In the genomic region with DNA sequence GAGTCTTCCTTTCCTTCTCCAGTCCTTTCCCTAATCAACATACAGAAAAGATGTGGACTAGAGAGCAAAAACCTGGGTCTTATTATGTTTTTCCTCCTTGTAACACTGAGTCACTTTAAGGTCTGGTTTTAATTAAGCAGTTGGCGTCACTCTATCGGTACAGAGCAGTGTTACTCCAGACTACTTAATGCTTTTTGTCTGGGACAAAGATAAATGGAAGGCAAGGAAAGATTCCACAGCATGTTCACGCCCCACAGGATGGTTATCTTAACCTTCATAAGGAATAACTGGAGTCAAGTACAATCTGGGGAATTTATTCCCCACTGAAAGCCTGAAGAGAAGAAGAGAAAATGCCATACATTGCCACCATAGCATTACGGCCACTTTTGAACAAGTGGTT, we compare ENCODE assay signal across 24 cellular contexts.
DNase-seq lines count a peak whose midpoint lies in the region; TF ChIP-seq lines count a peak whose summit lies in the region.
"Had no signal": no experiment of that assay in that cellular context is flagged by ENCODE, and none has a peak within 500 bp of the region (broad histone marks: within the 10 kb centered on the region; RNA-seq: fewer than 3 reads in every experiment).

No MANE protein-coding gene starts in this region.

- peaks cover 11% of the 10 kb centered on the region for H3K27me3 ChIP-seq in A673 (replicated peaks; ENCODE audit: insufficient read depth, low read depth, low read length, poor library complexity)
- no peaks in the 10 kb centered on the region for H3K27me3 ChIP-seq in SK-N-SH (ENCODE audit: insufficient read depth)
- H3K27me3 ChIP-seq: brain microvascular endothelial cell, left lung, suprapubic skin had no signal

- H3K27ac ChIP-seq in A673 (ENCODE audit: low read depth, low read length, poor library complexity, severe bottlenecking) (no peak overlapping the region), SK-N-SH (ENCODE audit: low read depth in 2 of 2, low read length in 1 of 2) (peak overlapping the region; percentile 85 to 89)
- H3K27ac ChIP-seq: A549, brain microvascular endothelial cell, left lung, suprapubic skin, VCaP had no signal

- H4K20me1 ChIP-seq in SK-N-SH (ENCODE audit: insufficient read depth), result peaks cover 4% of the 10 kb centered on the region; the same call in 1 of the 2 replicates

- no peak overlapping the region for H3K27ac Mint-ChIP-seq in activated naive CD4-positive, alpha-beta T cell treated with anti-CD3 and anti-CD28 coated beads, Interleukin-2, amount 10 ng/mL, durations not matched to agents 7 days and 5 days
- H3K27ac Mint-ChIP-seq: activated CD4-positive, alpha-beta T cell treated with anti-CD3 and anti-CD28 coated beads, Interleukin-2, amount 10 ng/mL, durations not matched to agents 24 days and 14 days; activated naive CD8-positive, alpha-beta T cell treated with anti-CD3 and anti-CD28 coated beads for 36 hours; activated T-helper 17 cell treated with anti-CD3 and anti-CD28 coated beads, Interleukin-2, amount 50 U/mL, for 72 hours; endodermal cell; immature natural killer cell had no signal

- H3K27me3 Mint-ChIP-seq in activated naive CD4-positive, alpha-beta T cell treated with anti-CD3 and anti-CD28 coated beads, Interleukin-2, amount 10 ng/mL, durations not matched to agents 7 days and 5 days, result no peaks in the 10 kb centered on the region
- H3K27me3 Mint-ChIP-seq: activated CD4-positive, alpha-beta T cell treated with anti-CD3 and anti-CD28 coated beads, Interleukin-2, amount 10 ng/mL, durations not matched to agents 24 days and 14 days; activated naive CD8-positive, alpha-beta T cell treated with anti-CD3 and anti-CD28 coated beads for 36 hours; activated T-helper 17 cell treated with anti-CD3 and anti-CD28 coated beads, Interleukin-2, amount 50 U/mL, for 72 hours; CD4-positive, alpha-beta memory T cell had no signal

- no peak overlapping the region for H2AFZ ChIP-seq in SK-N-SH (ENCODE audit: low read depth)

- H3K4me1 ChIP-seq in A673 (ENCODE audit: insufficient read depth, low read length, poor library complexity, severe bottlenecking), result no peaks in the 10 kb centered on the region
- peaks cover 11 to 17% of the 10 kb centered on the region in 2 experiments; a peak in 2 of 4 replicates for H3K4me1 ChIP-seq in SK-N-SH (ENCODE audit: control insufficient read depth in 1 of 2, insufficient read depth in 2 of 2, low read depth in 1 of 2, low read length in 1 of 2)
- H3K4me1 ChIP-seq: A549, left lung, suprapubic skin had no signal

- H3K4me3 ChIP-seq in A673 (ENCODE audit: low read depth, low read length, poor library complexity, severe bottlenecking) (no peak overlapping the region), SK-N-SH (ENCODE audit: low read depth in 2 of 2, low read length in 1 of 2) (peak overlapping the region in 1 of 2 experiments; percentile 3; a peak in 1 of 4 replicates)
- H3K4me3 ChIP-seq: A549, left lung, suprapubic skin had no signal

- H3K4me3 Mint-ChIP-seq in activated naive CD4-positive, alpha-beta T cell treated with anti-CD3 and anti-CD28 coated beads, Interleukin-2, amount 10 ng/mL, durations not matched to agents 7 days and 5 days, result no peak overlapping the region
- H3K4me3 Mint-ChIP-seq: activated CD4-positive, alpha-beta T cell treated with anti-CD3 and anti-CD28 coated beads, Interleukin-2, amount 10 ng/mL, durations not matched to agents 24 days and 14 days; activated naive CD8-positive, alpha-beta T cell treated with anti-CD3 and anti-CD28 coated beads for 36 hours; activated T-helper 17 cell treated with anti-CD3 and anti-CD28 coated beads, Interleukin-2, amount 50 U/mL, for 72 hours; CD4-positive, alpha-beta memory T cell; endodermal cell; immature natural killer cell had no signal

- intact Hi-C loops in A673 (cut with micrococcal nuclease; ENCODE audit: unreplicated experiment), result loop anchor here (5.0 kb wide), 1 partner anchor 324 kb away; no protein-coding TSS in a partner anchor

- H3K36me3 ChIP-seq in A673 (ENCODE audit: insufficient read depth, low read length, poor library complexity, severe bottlenecking) (no peaks in the 10 kb centered on the region), SK-N-SH (replicated peaks in 1 of 2; ENCODE audit: control insufficient read depth in 1 of 2, insufficient read depth in 2 of 2, low read length in 1 of 2) (peaks cover 37 to 70% of the 10 kb centered on the region in 2 experiments)
- H3K36me3 ChIP-seq: brain microvascular endothelial cell, left lung, suprapubic skin had no signal

- TF ChIP-seq RAD21 in SK-N-SH (IDR thresholded peaks at IDR 0.05; ENCODE audit: low read length), result no peak

- BruUV-seq in A673 (replicated peaks; lab: Mats Ljungman, UMichigan), result no TSS peak

- no peak overlapping the region for H3K9ac ChIP-seq in SK-N-SH

- H3K9me2 ChIP-seq in SK-N-SH, result no peaks in the 10 kb centered on the region

- CTCF ChIA-PET in A673 (lab: Charles Lee) (no interaction called here), SK-N-SH (lab: Yijun Ruan, JAX) (interaction anchor here (0.7 to 5.6 kb wide), 10 partner anchors 8 to 267 kb away, joined by 3 to 45 read pairs (median 4); no protein-coding TSS in a partner anchor), HEK293T (lab: Yijun Ruan, JAX) (no interaction called here)
- CTCF ChIA-PET in activated naive CD4-positive, alpha-beta T cell treated with anti-CD3 and anti-CD28 coated beads, Interleukin-2, amount 10 ng/mL, durations not matched to agents 7 days and 5 days (lab: Charles Lee), result interaction anchor here (0.8 to 3.5 kb wide), 2 partner anchors 235 to 603 kb away, joined by 3 to 22 read pairs; no protein-coding TSS in a partner anchor

- H3K9me3 Mint-ChIP-seq in activated naive CD4-positive, alpha-beta T cell treated with anti-CD3 and anti-CD28 coated beads, Interleukin-2, amount 10 ng/mL, durations not matched to agents 7 days and 5 days, result no peaks in the 10 kb centered on the region
- H3K9me3 Mint-ChIP-seq: activated CD4-positive, alpha-beta T cell treated with anti-CD3 and anti-CD28 coated beads, Interleukin-2, amount 10 ng/mL, durations not matched to agents 24 days and 14 days; activated naive CD8-positive, alpha-beta T cell treated with anti-CD3 and anti-CD28 coated beads for 36 hours; activated T-helper 17 cell treated with anti-CD3 and anti-CD28 coated beads, Interleukin-2, amount 50 U/mL, for 72 hours; CD4-positive, alpha-beta memory T cell; endodermal cell; immature natural killer cell had no signal

- H3K9me3 ChIP-seq in A673 (ENCODE audit: low read depth, low read length, poor library complexity, severe bottlenecking) (no peaks in the 10 kb centered on the region), SK-N-SH (no peaks in the 10 kb centered on the region)
- H3K9me3 ChIP-seq: A549, left lung, suprapubic skin had no signal

- TF ChIP-seq CTCF in A673 (conservative IDR thresholded peaks at IDR 0.05; ENCODE audit: low read depth, low read length), result no peak
- TF ChIP-seq CTCF in SK-N-SH (IDR thresholded peaks at IDR 0.05), result no peak

- H3K36me3 Mint-ChIP-seq in activated naive CD4-positive, alpha-beta T cell treated with anti-CD3 and anti-CD28 coated beads, Interleukin-2, amount 10 ng/mL, durations not matched to agents 7 days and 5 days, result no peaks in the 10 kb centered on the region
- H3K36me3 Mint-ChIP-seq: activated naive CD8-positive, alpha-beta T cell treated with anti-CD3 and anti-CD28 coated beads for 36 hours; immature natural killer cell had no signal

- peaks cover 30% of the 10 kb centered on the region for H3F3A ChIP-seq in SK-N-SH (replicated peaks; ENCODE audit: insufficient read depth)

- H3K4me2 ChIP-seq in SK-N-SH, result peak overlapping the region; percentile 43; the same call in 1 of the 2 replicates
- H3K4me2 ChIP-seq: A549 had no signal

- no peaks in the 10 kb centered on the region for H3K4me1 Mint-ChIP-seq in activated naive CD4-positive, alpha-beta T cell treated with anti-CD3 and anti-CD28 coated beads, Interleukin-2, amount 10 ng/mL, durations not matched to agents 7 days and 5 days
- H3K4me1 Mint-ChIP-seq: CD4-positive, alpha-beta memory T cell; immature natural killer cell had no signal

- no peaks in the 10 kb centered on the region for H3K79me2 ChIP-seq in SK-N-SH (ENCODE audit: insufficient read depth)

- 22% methylated on average over 4 of the region's 4 CpGs for WGBS in SK-N-SH (ENCODE audit: low lambda C conversion rate)

- DNase-seq in A673 (ENCODE audit: low spot score) (peak; percentile 49), GM03348 (ENCODE audit: low spot score) (peak; percentile 68), SK-N-SH (peak; percentile 20), fibroblast of the conjunctiva (ENCODE audit: low read depth) (peak; percentile 80), activated gamma-delta T cell treated with Interleukin-2 at 50 U/mL for 16 hours (no peak), middle frontal gyrus (ENCODE audit: extremely low spot score, low spot score) (no peak), HEK293T (ENCODE audit: extremely low spot score) (no peak)
- DNase-seq in activated naive CD4-positive, alpha-beta T cell treated with anti-CD3 and anti-CD28 coated beads, Interleukin-2, amount 10 ng/mL, durations not matched to agents 7 days and 5 days, result no peak
- DNase-seq: activated CD4-positive, alpha-beta T cell treated with anti-CD3 and anti-CD28 coated beads, Interleukin-2, amount 10 ng/mL, durations not matched to agents 24 days and 14 days; activated naive CD8-positive, alpha-beta T cell treated with anti-CD3 and anti-CD28 coated beads for 36 hours; brain microvascular endothelial cell; CD4-positive, alpha-beta memory T cell; DMS153; endodermal cell; GDM1; immature natural killer cell; left lung; NCI-H187 treated with DMSO at 0.1 percent for 48 hours; NCI-H345; posterior cingulate gyrus had no signal

- POLR2A ChIA-PET in A673 (lab: Charles Lee; ENCODE audit: low non-redundant PET), result no interaction called here
- POLR2A ChIA-PET in SK-N-SH (lab: Yijun Ruan, JAX), result no interaction called here
- POLR2A ChIA-PET in HEK293T (lab: Yijun Ruan, JAX), result no interaction called here

- TF ChIP-seq EP300 in SK-N-SH (IDR thresholded peaks at IDR 0.05; ENCODE audit: borderline replicate concordance in 1 of 2, low read depth in 1 of 2, low read length in 1 of 2), result peak; percentile 5 to 88; a peak in 2 of 4 replicates

TF ChIP-seq in SK-N-SH, 30 proteins besides CTCF, POLR2A, EP300 and RAD21 (continues in another document):
- TF ChIP-seq SMC3 (IDR thresholded peaks at IDR 0.05; ENCODE audit: low read depth, low read length), result no peak
- TF ChIP-seq EZH2phosphoT487 (IDR thresholded peaks at IDR 0.05; ENCODE audit: borderline replicate concordance, low read depth), result no peak
- TF ChIP-seq MXI1 (IDR thresholded peaks at IDR 0.05; ENCODE audit: low read depth, low read length), result no peak

TF ChIP-seq in HEK293T, 16 proteins besides CTCF, POLR2A, EP300 and RAD21 (continues in another document):
- TF ChIP-seq FOXK2 (IDR thresholded peaks at IDR 0.05), result no peak
- TF ChIP-seq FOXA1 (IDR thresholded peaks at IDR 0.05), result no peak
- no peak for TF ChIP-seq BHLHE40 (IDR thresholded peaks at IDR 0.05; ENCODE audit: borderline replicate concordance)
- TF ChIP-seq HDGF (IDR thresholded peaks at IDR 0.05; ENCODE audit: borderline replicate concordance), result no peak
- no peak for TF ChIP-seq L3MBTL2 (conservative IDR thresholded peaks at IDR 0.05)
- no peak for TF ChIP-seq ZNF384 (IDR thresholded peaks at IDR 0.05)
- TF ChIP-seq ELF4 (IDR thresholded peaks at IDR 0.05), result no peak
- no peak for TF ChIP-seq ARNT (IDR thresholded peaks at IDR 0.05)
- no peak for TF ChIP-seq NFRKB (IDR thresholded peaks at IDR 0.05)
- TF ChIP-seq SUZ12 (IDR thresholded peaks at IDR 0.05), result no peak

Comparison
In these comparisons a context has a peak if more than half of its experiments do, and no peak if none do; other contexts are left out.
1. DNase-seq: peak in A673 (single experiment), GM03348 (single experiment), SK-N-SH (single experiment) and fibroblast of the conjunctiva (single experiment); none in activated gamma-delta T cell treated with Interleukin-2 at 50 U/mL for 16 hours (single experiment), middle frontal gyrus (single experiment), HEK293T (single experiment) and activated naive CD4-positive, alpha-beta T cell treated with anti-CD3 and anti-CD28 coated beads, Interleukin-2, amount 10 ng/mL, durations not matched to agents 7 days and 5 days (single experiment).
2. CTCF ChIA-PET loops: an anchor here in SK-N-SH (0.7 to 5.6 kb wide) and activated naive CD4-positive, alpha-beta T cell treated with anti-CD3 and anti-CD28 coated beads, Interleukin-2, amount 10 ng/mL, durations not matched to agents 7 days and 5 days (0.8 to 3.5 kb wide); none called in A673 and HEK293T.